8 cellular contexts compared by ENCODE assay signal in genomic region chr17:7234100-7235012, GRCh38. TPM values are rescaled to one million over a fixed set of nuclear protein-coding genes. Genes with fewer than 3 reads are reported as not detected.
A peak's percentile ranks its signal among the peaks of the same experiment; 100 is the strongest.
DNase-seq lines count a peak whose midpoint lies in the region; ATAC-seq and TF ChIP-seq lines count a peak whose summit lies in the region.

TSS of gene DVL2 (minus strand) at chr17:7234517. CDS start at chr17:7234262, 255 bp downstream.

- WGBS in adipose tissue, 3 donors: 1% methylated on average over 60 to 74 of the region's 74 CpGs
- WGBS in tibial nerve, 2 donors: 0 to 2% methylated on average over 28 to 65 of the region's 74 CpGs

- no peak within 1 kb of the TSS for H3K27ac ChIP-seq in adipose tissue (ENCODE audit: low read depth, low read length)
- H3K27ac ChIP-seq in cardiac muscle cell: peak within 1 kb of the TSS; percentile 89
- H3K27ac ChIP-seq in tibial nerve: peak within 1 kb of the TSS; percentile 83 to 96 (median 88)

- no peak for TF ChIP-seq CTCF in GM10248 (IDR thresholded peaks at IDR 0.05; ENCODE audit: control extremely low read depth, extremely low read depth, low read depth, missing control alignments)
- TF ChIP-seq CTCF in cardiac muscle cell (IDR thresholded peaks at IDR 0.05; ENCODE audit: low read depth, low read length): no peak
- TF ChIP-seq CTCF in tibial nerve (IDR thresholded peaks at IDR 0.05): peak in 1 of 5 experiments; percentile 35

- POLR2A ChIA-PET in GM10248 (lab: Yijun Ruan, JAX): interaction anchor here (1.0 kb wide), 2 partner anchors 8 to 25 kb away, joined by 3 read pairs; partner anchors contain the start of gene GABARAP

- peak; percentile 57 to 89 for TF ChIP-seq POLR2A in tibial nerve (IDR thresholded peaks at IDR 0.05)

- H3K36me3 ChIP-seq in cardiac muscle cell (peaks cover 8% of the 10 kb centered on the region), tibial nerve (peaks cover 0 to 34% (median 7%) of the 10 kb centered on the region in 3 donors)

- H3K4me1 ChIP-seq in cardiac muscle cell (ENCODE audit: low read depth) (peaks cover 9% of the 10 kb centered on the region), tibial nerve (peaks cover 0 to 61% (median 25%) of the 10 kb centered on the region in 4 donors)

- peak; percentile 56 to 91 for TF ChIP-seq EP300 in tibial nerve (IDR thresholded peaks at IDR 0.05)

- H3K27me3 ChIP-seq in cardiac muscle cell (no peaks in the 10 kb centered on the region), tibial nerve (no peaks in the 10 kb centered on the region)

- CTCF ChIA-PET in GM10248 (lab: Yijun Ruan, JAX): interaction anchor here (4.4 kb wide), 1 partner anchor 13 kb away, joined by 26 read pairs; the partner anchor contains the start of genes ACADVL and DLG4

- peak; percentile 61 for ATAC-seq in HG02642 (IDR thresholded peaks at IDR 0.05; ENCODE audit: poor library complexity, unreplicated experiment)

- H3K9me3 ChIP-seq in cardiac muscle cell (ENCODE audit: low read depth) (no peaks in the 10 kb centered on the region), tibial nerve (no peaks in the 10 kb centered on the region)

- H3K4me3 ChIP-seq in cardiac muscle cell (peak within 1 kb of the TSS; percentile 79), tibial nerve (peak within 1 kb of the TSS; percentile 61 to 96 (median 94))

- peak; percentile 96 for DNase-seq in GM10248 (ENCODE audit: extremely low spot score)
- DNase-seq in NCI-H1417 treated with DMSO at 0.1 percent for 48 hours (lab: John Stamatoyannopoulos, UW): peak; percentile 51
- peak; percentile 90 to 94 (median 94) for DNase-seq in T-helper 1 cell
- DNase-seq in cardiac muscle cell (ENCODE audit: low read depth in 1 of 2, low spot score in 1 of 2): peak; percentile 96 to 97
- peak; percentile 92 for DNase-seq in pons (ENCODE audit: low spot score)
- DNase-seq in tibial nerve (ENCODE audit: low spot score in 2 of 2): peak; percentile 94 to 97

RNA-seq across cellular contexts. Expression of gene DVL2, which starts in this region (rescaled TPM):
- polyA plus RNA-seq in adipose tissue (10 to 100 TPM in 2 of 3 donors, 1 to 10 TPM in 1; 9.9 to 31.3 (median 17.2) TPM), cardiac muscle cell (79.2 and 80.3 TPM in 2 replicates)
- total RNA-seq in cardiac muscle cell (87.4 and 121 TPM in 2 replicates), tibial nerve (10 to 100 TPM; 41.4 to 51.2 (median 46.7) TPM)
